Comparison of ENCODE assay signal across 1 cellular context in genomic region chr12:4584281-4584680, GRCh38.
TF ChIP-seq lines count a peak whose summit lies in the region.

No MANE protein-coding gene starts in this region.

TF ChIP-seq in SK-N-SH treated with all-trans-retinoic acid at 6 μM for 48 hours, 23 proteins besides CTCF, POLR2A, EP300 and RAD21 (continued from another document):
- no peak for TF ChIP-seq TSHZ2 (CRISPR knock-in tag; IDR thresholded peaks at IDR 0.05)
- no peak for TF ChIP-seq ZNF8 (CRISPR knock-in tag; IDR thresholded peaks at IDR 0.05)
- TF ChIP-seq, protein P1, sequence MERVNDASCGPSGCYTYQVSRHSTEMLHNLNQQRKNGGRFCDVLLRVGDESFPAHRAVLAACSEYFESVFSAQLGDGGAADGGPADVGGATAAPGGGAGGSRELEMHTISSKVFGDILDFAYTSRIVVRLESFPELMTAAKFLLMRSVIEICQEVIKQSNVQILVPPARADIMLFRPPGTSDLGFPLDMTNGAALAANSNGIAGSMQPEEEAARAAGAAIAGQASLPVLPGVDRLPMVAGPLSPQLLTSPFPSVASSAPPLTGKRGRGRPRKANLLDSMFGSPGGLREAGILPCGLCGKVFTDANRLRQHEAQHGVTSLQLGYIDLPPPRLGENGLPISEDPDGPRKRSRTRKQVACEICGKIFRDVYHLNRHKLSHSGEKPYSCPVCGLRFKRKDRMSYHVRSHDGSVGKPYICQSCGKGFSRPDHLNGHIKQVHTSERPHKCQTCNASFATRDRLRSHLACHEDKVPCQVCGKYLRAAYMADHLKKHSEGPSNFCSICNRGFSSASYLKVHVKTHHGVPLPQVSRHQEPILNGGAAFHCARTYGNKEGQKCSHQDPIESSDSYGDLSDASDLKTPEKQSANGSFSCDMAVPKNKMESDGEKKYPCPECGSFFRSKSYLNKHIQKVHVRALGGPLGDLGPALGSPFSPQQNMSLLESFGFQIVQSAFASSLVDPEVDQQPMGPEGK (CRISPR knock-in tag; IDR thresholded peaks at IDR 0.05; ENCODE audit: borderline replicate concordance) = no peak
